20 cellular contexts compared by ENCODE assay signal in genomic region chr13:90089051-90089450, GRCh38.
"Had no signal": no experiment of that assay in that cellular context is flagged by ENCODE, and none has a peak within 500 bp of the region (broad histone marks: within the 10 kb centered on the region; RNA-seq: fewer than 3 reads in every experiment).

No MANE protein-coding gene starts in this region.

- H3K27ac ChIP-seq: RWPE1 had no signal

- H3K4me2 ChIP-seq: SK-N-SH had no signal

- ATAC-seq: Panc1, PC-3 had no signal

- H3K9ac ChIP-seq: SK-N-SH had no signal

- DNase-seq: KBM-7; MV-4-11; NCI-H1048; NCI-H1105; NCI-H1436 treated with DMSO at 0.1 percent for 48 hours; NCI-H1694; NCI-H187 treated with DMSO at 0.1 percent for 48 hours; NCI-H2029 treated with DMSO at 0.1 percent for 48 hours; NCI-H2171 treated with DMSO at 0.1 percent for 48 hours; NCI-H345; NCI-H446 treated with DMSO at 0.1 percent for 48 hours; NCI-H510A treated with DMSO at 0.1 percent for 48 hours; NCI-H526; NK-92 treated with Interleukin-12 subunit alpha and Interleukin-12 subunit beta, amount 100 ng/mL, for 24 hours; PC-3; SHP77; SK-N-SH; SW 1271 had no signal
